Comparison of ENCODE assay signal across 10 cellular contexts in the genomic region with DNA sequence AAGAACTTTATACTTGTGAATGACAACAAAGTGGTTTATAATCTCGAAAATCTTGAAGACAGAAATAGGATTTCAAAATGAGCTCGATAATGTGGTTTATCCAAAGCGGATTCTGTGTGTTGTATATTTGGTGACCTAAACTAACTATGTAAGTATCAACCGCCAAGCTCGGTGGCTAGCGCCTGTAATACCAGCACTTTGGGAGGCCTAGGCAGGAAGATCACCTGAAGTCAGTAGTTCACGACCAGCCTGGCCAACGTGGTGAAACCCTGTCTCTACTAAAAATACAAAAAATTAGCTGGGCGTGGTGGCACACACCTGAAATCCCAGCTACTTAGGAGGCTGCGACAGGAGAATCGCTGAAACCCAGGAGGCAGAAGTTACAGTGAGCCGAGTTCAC. TPM values are rescaled to one million over a fixed set of nuclear protein-coding genes. Genes with fewer than 3 reads are reported as not detected.
DNase-seq lines count a peak whose midpoint lies in the region; ATAC-seq and TF ChIP-seq lines count a peak whose summit lies in the region.
"Had no signal": no experiment of that assay in that cellular context is flagged by ENCODE, and none has a peak within 500 bp of the region (broad histone marks: within the 10 kb centered on the region; RNA-seq: fewer than 3 reads in every experiment).

No MANE protein-coding gene starts in this region.

- H3K4me1 ChIP-seq in PC-3 (ENCODE audit: insufficient read depth, low read length) = peaks cover 41% of the 10 kb centered on the region
- peaks cover 4% of the 10 kb centered on the region for H3K4me1 ChIP-seq in effector memory CD4-positive, alpha-beta T cell (ENCODE audit: control insufficient read depth, insufficient read depth, low read length, poor library complexity, severe bottlenecking)

- no peak overlapping the region for H2AFZ ChIP-seq in PC-3 (ENCODE audit: low read length)

- DNase-seq in T-helper 1 cell = no peak
- DNase-seq in PC-3 = no peak
- no peak for DNase-seq in effector memory CD4-positive, alpha-beta T cell
- no peak for DNase-seq in retinal pigment epithelial cell (ENCODE audit: low read depth)
- DNase-seq in ecto neural progenitor cell (ENCODE audit: low spot score) = no peak
- no peak for DNase-seq in stimulated activated CD4-positive, alpha-beta T cell treated with anti-CD3 and anti-CD28 coated beads, Interleukin-4, amount 100 ng/mL, for 1 hour
- no peak for DNase-seq in NCI-H2196 (lab: John Stamatoyannopoulos, UW; ENCODE audit: unreplicated experiment)
- DNase-seq: 8988T had no signal

- POLR2A ChIA-PET in PC-3 (lab: Charles Lee; ENCODE audit: unreplicated experiment) = no interaction called here

- CTCF ChIA-PET in PC-3 (lab: Charles Lee) = no interaction called here

- H3K27me3 ChIP-seq in PC-3 (ENCODE audit: low read length) = no peaks in the 10 kb centered on the region
- H3K27me3 ChIP-seq in effector memory CD4-positive, alpha-beta T cell (replicated peaks; ENCODE audit: control insufficient read depth, insufficient read depth, low read length, poor library complexity, severe bottlenecking) = no peaks in the 10 kb centered on the region
- H3K27me3 ChIP-seq: neutrophil had no signal

- H3K9me3 Mint-ChIP-seq in T-helper 1 cell treated with Interleukin-12 subunit alpha and Interleukin-12 subunit beta and Interleukin-4 antibody, amounts not matched to agents 30 μg/mL and 1 μg/mL, for 36 hours = no peaks in the 10 kb centered on the region

- H3K27me3 Mint-ChIP-seq in T-helper 1 cell treated with Interleukin-12 subunit alpha and Interleukin-12 subunit beta and Interleukin-4 antibody, amounts not matched to agents 30 μg/mL and 1 μg/mL, for 36 hours (ENCODE audit: low read depth) = no peaks in the 10 kb centered on the region

- H3K79me2 ChIP-seq in PC-3 (ENCODE audit: low read length) = peaks cover 67% of the 10 kb centered on the region

- H3K4me2 ChIP-seq in PC-3 (ENCODE audit: low read length) = peak overlapping the region; percentile 84

- no peak overlapping the region for H3K27ac Mint-ChIP-seq in T-helper 1 cell treated with Interleukin-12 subunit alpha and Interleukin-12 subunit beta and Interleukin-4 antibody, amounts not matched to agents 30 μg/mL and 1 μg/mL, for 36 hours

- peaks cover 41% of the 10 kb centered on the region for H4K20me1 ChIP-seq in PC-3 (ENCODE audit: low read length)

- peaks cover 3% of the 10 kb centered on the region; the same call in 1 of the 2 replicates for H3K36me3 ChIP-seq in PC-3 (ENCODE audit: low read depth, low read length)
- H3K36me3 ChIP-seq in effector memory CD4-positive, alpha-beta T cell (ENCODE audit: control insufficient read depth, insufficient read depth, low read length) = no peaks in the 10 kb centered on the region
- H3K36me3 ChIP-seq: neutrophil had no signal

- intact Hi-C loops in PC-3 (cut with micrococcal nuclease) = no loop called here

- H3K36me3 Mint-ChIP-seq in T-helper 1 cell treated with Interleukin-12 subunit alpha and Interleukin-12 subunit beta and Interleukin-4 antibody, amounts not matched to agents 30 μg/mL and 1 μg/mL, for 36 hours (ENCODE audit: low read depth) = peaks cover 26% of the 10 kb centered on the region

- H3K9me3 ChIP-seq in PC-3 (ENCODE audit: low read length) = no peaks in the 10 kb centered on the region
- no peaks in the 10 kb centered on the region for H3K9me3 ChIP-seq in effector memory CD4-positive, alpha-beta T cell (ENCODE audit: control insufficient read depth, low read length)
- H3K9me3 ChIP-seq: neutrophil had no signal

- no TSS peak for BruUV-seq in PC-3 (replicated peaks; lab: Mats Ljungman, UMichigan)

- H3K4me3 Mint-ChIP-seq in T-helper 1 cell treated with Interleukin-12 subunit alpha and Interleukin-12 subunit beta and Interleukin-4 antibody, amounts not matched to agents 30 μg/mL and 1 μg/mL, for 36 hours = peak overlapping the region; percentile 7

- TF ChIP-seq CTCF in PC-3 (conservative IDR thresholded peaks at IDR 0.05; ENCODE audit: low read depth, low read length) (no peak), retinal pigment epithelial cell (conservative IDR thresholded peaks at IDR 0.05; ENCODE audit: low read depth, low read length) (no peak)

- no peak for ATAC-seq in PC-3

- peak overlapping the region; percentile 92; the same call in 1 of the 2 replicates for H3K4me3 ChIP-seq in PC-3 (ENCODE audit: low read length)
- peak overlapping the region; percentile 63 for H3K4me3 ChIP-seq in effector memory CD4-positive, alpha-beta T cell (ENCODE audit: insufficient read depth, low read depth, low read length, poor library complexity, severe bottlenecking)
- H3K4me3 ChIP-seq in retinal pigment epithelial cell (ENCODE audit: low read length) = peak overlapping the region; percentile 90

- H3K9ac ChIP-seq in PC-3 (ENCODE audit: low read length) = no peak overlapping the region

- H3K4me1 Mint-ChIP-seq in T-helper 1 cell treated with Interleukin-12 subunit alpha and Interleukin-12 subunit beta and Interleukin-4 antibody, amounts not matched to agents 30 μg/mL and 1 μg/mL, for 36 hours (ENCODE audit: low read depth) = peaks cover 51% of the 10 kb centered on the region

- H3K9me2 ChIP-seq in PC-3 (replicated peaks; ENCODE audit: low read length) = no peaks in the 10 kb centered on the region

- no peak overlapping the region for H3K27ac ChIP-seq in PC-3 (ENCODE audit: low read length)
- H3K27ac ChIP-seq in effector memory CD4-positive, alpha-beta T cell (ENCODE audit: insufficient read depth, low read length, poor library complexity, severe bottlenecking) = no peak overlapping the region

- H3F3A ChIP-seq in PC-3 (ENCODE audit: low read length, unreplicated experiment) = peaks cover 3% of the 10 kb centered on the region

RNA-seq across cellular contexts. Expression of a gene that starts 2.2 kb away (rescaled TPM):
- total RNA-seq in PC-3 (2014; rRNA removed) = 69.4 and 101 TPM in 2 replicates
